ENCODE assay signal across 11 cellular contexts in genomic region chr1:41954533-41954944, GRCh38. TPM values are rescaled to one million over a fixed set of nuclear protein-coding genes. Genes with fewer than 3 reads are reported as not detected.
DNase-seq lines count a peak whose midpoint lies in the region; ATAC-seq, FAIRE-seq and TF ChIP-seq lines count a peak whose summit lies in the region.
"Had no signal": no experiment of that assay in that cellular context is flagged by ENCODE, and none has a peak within 500 bp of the region (broad histone marks: within the 10 kb centered on the region; RNA-seq: fewer than 3 reads in every experiment).

No MANE protein-coding gene starts in this region.

- no peak for TF ChIP-seq CTCF in NB4 (IDR thresholded peaks at IDR 0.05; ENCODE audit: low read depth, low read length)
- TF ChIP-seq CTCF in bronchial epithelial cell (IDR thresholded peaks at IDR 0.05; ENCODE audit: insufficient read depth, low read length, severe bottlenecking): no peak
- no peak for TF ChIP-seq CTCF in omental fat pad (IDR thresholded peaks at IDR 0.05)

- no peak for ATAC-seq in HG03354 (IDR thresholded peaks at IDR 0.05; ENCODE audit: poor library complexity, severe bottlenecking, unreplicated experiment)
- ATAC-seq in omental fat pad (ENCODE audit: low FRiP score): no peak
- no peak for ATAC-seq in HG03460 (IDR thresholded peaks at IDR 0.05; ENCODE audit: unreplicated experiment)
- ATAC-seq: activated CD8-positive, alpha-beta T cell treated with anti-CD3 and anti-CD28 coated beads, Interleukin-2, amount 10 ng/mL, durations not matched to agents 7 days and 5 days had no signal

- H3K36me3 ChIP-seq in bronchial epithelial cell (ENCODE audit: control insufficient read depth, insufficient read depth, low read length): no peaks in the 10 kb centered on the region
- H3K36me3 ChIP-seq: prostate gland had no signal

- H3K4me3 ChIP-seq in NB4 (ENCODE audit: low read depth, low read length) (no peak overlapping the region), bronchial epithelial cell (ENCODE audit: low read depth, low read length) (no peak overlapping the region)
- H3K4me3 ChIP-seq: prostate gland had no signal

- no peaks in the 10 kb centered on the region for H3K27me3 ChIP-seq in bronchial epithelial cell (ENCODE audit: control insufficient read depth, insufficient read depth, low read length)

- DNase-seq in EH (ENCODE audit: low read depth): peak; percentile 90
- peak; percentile 35 for DNase-seq in NB4 (ENCODE audit: low read depth)
- peak; percentile 85 for DNase-seq in bronchial epithelial cell (ENCODE audit: low read depth)
- peak; percentile 25 to 77 for DNase-seq in lung microvascular endothelial cell (ENCODE audit: low read depth in 2 of 2)
- DNase-seq in omental fat pad (ENCODE audit: low spot score): no peak
- no peak for DNase-seq in stimulated activated CD8-positive, alpha-beta memory T cell treated with anti-CD3 and anti-CD28 coated beads, Interleukin-4, amount 100 ng/mL, for 48 hours
- DNase-seq: activated CD8-positive, alpha-beta T cell treated with anti-CD3 and anti-CD28 coated beads, Interleukin-2, amount 10 ng/mL, durations not matched to agents 7 days and 5 days; Caco-2 had no signal

- no peak for FAIRE-seq in bronchial epithelial cell (lab: Jason Lieb, UNC)

- TF ChIP-seq POLR2A in NB4 (IDR thresholded peaks at IDR 0.05; ENCODE audit: extremely low read depth, insufficient read length): no peak

RNA-seq across cellular contexts. Expression of gene HIVEP3, which starts 35.8 kb away (rescaled TPM):
- total RNA-seq in bronchial epithelial cell (under 0.01 and 0.26 TPM in 2 replicates), lung microvascular endothelial cell (0.87 and 1.8 TPM in 2 replicates), omental fat pad (10 to 100 TPM in 1 of 4 donors, 1 to 10 TPM in 3; 6.1 to 10.1 (median 7.8) TPM)

Comparison
In these comparisons a context has a peak if more than half of its experiments do, and no peak if none do; other contexts are left out.
1. DNase-seq: peak in EH (single experiment), NB4 (single experiment), bronchial epithelial cell (single experiment) and lung microvascular endothelial cell (2 of 2); none in omental fat pad (single experiment) and stimulated activated CD8-positive, alpha-beta memory T cell treated with anti-CD3 and anti-CD28 coated beads, Interleukin-4, amount 100 ng/mL, for 48 hours (single experiment).